In the genomic region with DNA sequence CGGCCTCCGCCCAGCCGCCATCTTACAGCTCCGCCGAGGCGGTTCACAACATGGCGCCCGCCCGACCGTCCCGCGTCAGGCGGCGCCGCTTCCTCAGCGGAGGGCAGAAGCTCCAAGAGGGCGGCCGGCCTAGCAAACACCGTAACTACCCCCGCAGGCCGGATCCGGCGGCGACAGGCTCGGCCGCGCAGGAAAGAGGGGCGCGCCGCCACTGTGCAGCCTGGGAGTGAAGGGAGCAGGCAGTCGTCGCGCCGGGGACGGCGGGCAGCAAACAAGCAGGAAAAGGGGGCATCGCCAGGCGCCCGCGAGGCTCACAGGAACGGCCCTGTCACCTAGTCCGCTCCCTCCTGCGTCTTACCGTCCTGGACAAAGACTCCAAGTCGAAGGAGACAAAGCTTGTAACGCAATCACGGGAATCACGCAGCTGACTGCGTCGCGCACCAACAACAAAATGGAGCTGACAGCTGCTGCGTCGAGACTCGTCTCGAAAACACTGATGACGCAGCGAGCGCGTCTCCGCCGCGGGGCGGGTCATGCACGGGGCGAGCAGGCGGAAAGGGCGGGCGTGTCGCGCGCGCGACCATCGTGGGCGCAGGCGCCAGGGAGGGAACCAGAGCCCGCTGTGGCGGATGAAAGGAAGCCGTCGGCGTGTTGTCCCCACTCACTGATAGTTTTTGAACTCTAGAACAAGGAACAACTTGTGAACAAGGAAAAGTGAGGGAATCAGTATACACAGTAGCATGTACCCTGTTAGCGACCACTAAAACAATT, we compare ENCODE assay signal across 8 cellular contexts. TPM values are rescaled to one million over a fixed set of nuclear protein-coding genes. Genes with fewer than 3 reads are reported as not detected.
DNase-seq lines count a peak whose midpoint lies in the region; ATAC-seq, FAIRE-seq and TF ChIP-seq lines count a peak whose summit lies in the region.

A gene (minus strand): TSS at position 453 of the 771 bp plus-strand sequence. CDS start 2,796 bp downstream, outside the sequence.

- in situ Hi-C loops in IMR-90 (cut with MboI; ENCODE audit: low sequenced_read_pairs) = no loop called here

- H3K14ac ChIP-seq in IMR-90 (replicated peaks; ENCODE audit: low read depth, low read length) = peak within 1 kb of the TSS; percentile 99

- H3K27me3 ChIP-seq in IMR-90 (ENCODE audit: control insufficient read depth, insufficient read depth, low read length) (no peaks in the 10 kb centered on the region), endothelial cell of umbilical vein (ENCODE audit: control insufficient read depth in 2 of 2, insufficient read depth in 2 of 2, low read length in 2 of 2) (no peaks in the 10 kb centered on the region)

- peak within 1 kb of the TSS; percentile 92 for H4K5ac ChIP-seq in IMR-90 (ENCODE audit: low read depth, low read length)

- H2BK5ac ChIP-seq in IMR-90 (ENCODE audit: low read depth, low read length, poor library complexity, severe bottlenecking) = peak within 1 kb of the TSS; percentile 87

- peak; percentile 89 for FAIRE-seq in endothelial cell of umbilical vein (lab: Jason Lieb, UNC)

- peak within 1 kb of the TSS; percentile 97 for H3K18ac ChIP-seq in IMR-90 (ENCODE audit: low read depth, low read length)

- H3K4me3 ChIP-seq in IMR-90 (ENCODE audit: insufficient read depth, low read depth, low read length) (peak within 1 kb of the TSS; percentile 60), OCI-LY7 (ENCODE audit: low read depth, low read length, poor library complexity, severe bottlenecking) (peak within 1 kb of the TSS; percentile 82), endothelial cell of umbilical vein (replicated peaks in 1 of 3; ENCODE audit: insufficient read depth in 1 of 3, low read depth in 1 of 3, low read length in 3 of 3) (peak within 1 kb of the TSS; percentile 90 to 99 (median 91))

- H3K9me2 ChIP-seq in OCI-LY7 (ENCODE audit: insufficient read depth, low read length) = no peaks in the 10 kb centered on the region

- H4K20me1 ChIP-seq in IMR-90 (ENCODE audit: insufficient read depth, low read length) (peaks cover 41% of the 10 kb centered on the region), OCI-LY7 (ENCODE audit: insufficient read depth, low read length) (peaks cover 27% of the 10 kb centered on the region; the same call in 1 of the 2 replicates), endothelial cell of umbilical vein (replicated peaks; ENCODE audit: control insufficient read depth, extremely low read depth, insufficient read depth, low read length) (peaks cover 14% of the 10 kb centered on the region)

- peak within 1 kb of the TSS; percentile 91 for H4K91ac ChIP-seq in IMR-90 (ENCODE audit: insufficient read depth, low read depth, low read length)

- no peaks in the 10 kb centered on the region for H3K9me3 ChIP-seq in IMR-90 (ENCODE audit: control insufficient read depth, insufficient read depth, low read length)
- no peaks in the 10 kb centered on the region for H3K9me3 ChIP-seq in OCI-LY7 (ENCODE audit: low read length)
- no peaks in the 10 kb centered on the region for H3K9me3 ChIP-seq in endothelial cell of umbilical vein (replicated peaks; ENCODE audit: control insufficient read depth, insufficient read depth, low read length)

- H2AK9ac ChIP-seq in IMR-90 (replicated peaks; ENCODE audit: low read depth, low read length, poor library complexity) = peak within 1 kb of the TSS; percentile 100

- peak within 1 kb of the TSS; percentile 96 to 100 for H4K8ac ChIP-seq in IMR-90 (ENCODE audit: low read depth in 2 of 2, low read length in 2 of 2)

- peak; percentile 81 for ATAC-seq in GM21529 (IDR thresholded peaks at IDR 0.05; ENCODE audit: unreplicated experiment)
- peak; percentile 89 for ATAC-seq in IMR-90 (ENCODE audit: low read depth)

- TF ChIP-seq CTCF in IMR-90 (conservative IDR thresholded peaks at IDR 0.05; ENCODE audit: low read depth, low read length) = no peak
- TF ChIP-seq CTCF in OCI-LY7 (conservative IDR thresholded peaks at IDR 0.05; ENCODE audit: low read length) = no peak
- TF ChIP-seq CTCF in endothelial cell of umbilical vein (IDR thresholded peaks at IDR 0.05; ENCODE audit: extremely low read depth in 1 of 2, insufficient read depth in 1 of 2, low read depth in 1 of 2, low read length in 2 of 2) = no peak

- peaks cover 0 to 18% of the 10 kb centered on the region in 2 experiments; a peak in 3 of 4 replicates for H3K79me1 ChIP-seq in IMR-90 (ENCODE audit: low read depth in 1 of 2, low read length in 2 of 2)

- peak; percentile 99 for TF ChIP-seq POLR2A in IMR-90 (IDR thresholded peaks at IDR 0.05; ENCODE audit: low read depth, low read length)
- TF ChIP-seq POLR2A in endothelial cell of umbilical vein (IDR thresholded peaks at IDR 0.05; ENCODE audit: low read depth, low read length) = peak; percentile 97

- H3K36me3 ChIP-seq in IMR-90 (ENCODE audit: control insufficient read depth, insufficient read depth, low read length) (peaks cover 6% of the 10 kb centered on the region), OCI-LY7 (ENCODE audit: insufficient read depth, low read length) (peaks cover 45% of the 10 kb centered on the region), endothelial cell of umbilical vein (ENCODE audit: control insufficient read depth in 2 of 2, extremely low read depth in 1 of 2, insufficient read depth in 2 of 2, low read length in 2 of 2) (peaks cover 1 to 2% of the 10 kb centered on the region in 2 experiments)

- H3K9ac ChIP-seq in IMR-90 (ENCODE audit: low read depth, low read length) (peak within 1 kb of the TSS; percentile 100), endothelial cell of umbilical vein (replicated peaks; ENCODE audit: extremely low read depth, insufficient read depth, low read length) (peak within 1 kb of the TSS; percentile 100)

- H2AK5ac ChIP-seq in IMR-90 (ENCODE audit: low read depth, low read length) = peak within 1 kb of the TSS; percentile 96

- H2BK15ac ChIP-seq in IMR-90 (ENCODE audit: low read depth, low read length) = peak within 1 kb of the TSS; percentile 78; the same call in 2 of the 3 replicates

- H3K9me1 ChIP-seq in IMR-90 (ENCODE audit: insufficient read depth, low read length) = peaks cover 7% of the 10 kb centered on the region
- H3K9me1 ChIP-seq in endothelial cell of umbilical vein (replicated peaks; ENCODE audit: control insufficient read depth, extremely low read depth, insufficient read depth, low read length) = no peaks in the 10 kb centered on the region

- dilution Hi-C loops in IMR-90 (cut with HindIII; ENCODE audit: low sequenced_read_pairs, unreplicated experiment) (no loop called here), endothelial cell of umbilical vein (cut with MboI; ENCODE audit: extremely low pct_ligation_motif_present, low sequenced_read_pairs) (no loop called here)

- H3K27ac ChIP-seq in IMR-90 (ENCODE audit: insufficient read depth, low read length) (peak within 1 kb of the TSS; percentile 88), OCI-LY7 (ENCODE audit: low read depth, low read length, poor library complexity, severe bottlenecking) (peak within 1 kb of the TSS; percentile 89), endothelial cell of umbilical vein (ENCODE audit: insufficient read depth, low read depth, low read length) (peak within 1 kb of the TSS; percentile 88)

- peaks cover 47% of the 10 kb centered on the region for H3K79me2 ChIP-seq in OCI-LY7 (ENCODE audit: insufficient read depth, low read depth, low read length)
- peaks cover 50% of the 10 kb centered on the region for H3K79me2 ChIP-seq in endothelial cell of umbilical vein (ENCODE audit: control insufficient read depth, insufficient read depth, low read length)

- H2BK20ac ChIP-seq in IMR-90 (ENCODE audit: low read depth, low read length) = peak within 1 kb of the TSS; percentile 71; the same call in 1 of the 2 replicates

- intact Hi-C loops in IMR-90 (cut with micrococcal nuclease) = loop anchor here (1.0 to 5.0 kb wide), 2 partner anchors 117 to 151 kb away; no protein-coding TSS in a partner anchor
- intact Hi-C loops in OCI-LY7 (cut with micrococcal nuclease; ENCODE audit: unreplicated experiment) = loop anchor here (1.0 kb wide), 1 partner anchor 25 kb away; a partner anchor contains a TSS
- intact Hi-C loops in endothelial cell of umbilical vein (cut with micrococcal nuclease) = loop anchor here (1.0 to 5.0 kb wide), 6 partner anchors 25 to 151 kb away; a partner anchor contains a TSS

- peak within 1 kb of the TSS; percentile 90 for H2AFZ ChIP-seq in IMR-90 (replicated peaks; ENCODE audit: low read length, poor library complexity)
- peak within 1 kb of the TSS; percentile 86 for H2AFZ ChIP-seq in OCI-LY7 (ENCODE audit: low read length)
- H2AFZ ChIP-seq in endothelial cell of umbilical vein (ENCODE audit: low read depth, low read length) = peak within 1 kb of the TSS; percentile 48

- peak within 1 kb of the TSS; percentile 95 for H3K56ac ChIP-seq in IMR-90 (ENCODE audit: extremely low read depth, insufficient read depth, low read length)

- no peak for TF ChIP-seq RAD21 in IMR-90 (IDR thresholded peaks at IDR 0.05; ENCODE audit: low read length)

- 0% methylated on average over 42 of the region's 82 CpGs; no CpG with 5 or more reads in 1 of the 2 experiments for WGBS in IMR-90 (ENCODE audit: extremely low coverage in 2 of 2, insufficient read length in 1 of 2), 2 experiments

- BruUV-seq in IMR-90 (replicated peaks; lab: Mats Ljungman, UMichigan) (no TSS peak), OCI-LY7 (replicated peaks; lab: Mats Ljungman, UMichigan) (no TSS peak), endothelial cell of umbilical vein (replicated peaks; lab: Mats Ljungman, UMichigan) (TSS peak; percentile 39)

- H3K4me1 ChIP-seq in IMR-90 (ENCODE audit: control insufficient read depth, insufficient read depth, low read length) (peaks cover 5% of the 10 kb centered on the region), OCI-LY7 (ENCODE audit: insufficient read depth, low read length, poor library complexity, severe bottlenecking) (peaks cover 30% of the 10 kb centered on the region), endothelial cell of umbilical vein (ENCODE audit: control insufficient read depth, extremely low read depth, insufficient read depth, low read length) (peaks cover 26% of the 10 kb centered on the region)

- peak within 1 kb of the TSS; percentile 99 for H3K23ac ChIP-seq in IMR-90 (ENCODE audit: low read depth, low read length)

- POLR2A ChIA-PET in IMR-90 (lab: Charles Lee; ENCODE audit: unreplicated experiment) (interaction anchor here (0.5 to 0.6 kb wide), 2 partner anchors 70 to 1630 kb away, joined by 4 to 6 read pairs; no protein-coding TSS in a partner anchor), OCI-LY7 (lab: Charles Lee) (interaction anchor here (0.6 to 2.6 kb wide), 15 partner anchors 11 to 1674 kb away, joined by 3 to 22 read pairs (median 3); a partner anchor contains a TSS), endothelial cell of umbilical vein (lab: Charles Lee) (interaction anchor here (1.1 to 2.0 kb wide), 3 partner anchors 25 to 318 kb away, joined by 4 to 11 read pairs (median 6); a partner anchor contains a TSS)

- H2BK120ac ChIP-seq in IMR-90 (ENCODE audit: low read depth, low read length) = peak within 1 kb of the TSS; percentile 63

- CTCF ChIA-PET in IMR-90 (lab: Yijun Ruan, JAX) (interaction anchor here (1.4 kb wide), 1 partner anchor 159 kb away, joined by 3 read pairs; no protein-coding TSS in a partner anchor), OCI-LY7 (lab: Charles Lee; ENCODE audit: unreplicated experiment) (no interaction called here), endothelial cell of umbilical vein (lab: Charles Lee) (interaction anchor here (1.0 to 1.4 kb wide), 4 partner anchors 11 to 205 kb away, joined by 3 to 6 read pairs (median 4); a partner anchor contains a TSS)

- peak within 1 kb of the TSS; percentile 84 for H3K4me2 ChIP-seq in IMR-90 (ENCODE audit: low read depth, low read length)
- H3K4me2 ChIP-seq in OCI-LY7 (ENCODE audit: low read length) = peak within 1 kb of the TSS; percentile 88
- peak within 1 kb of the TSS; percentile 99 for H3K4me2 ChIP-seq in endothelial cell of umbilical vein (ENCODE audit: insufficient read depth, low read length)

- peak within 1 kb of the TSS; percentile 98 for H3K4ac ChIP-seq in IMR-90 (ENCODE audit: low read depth, low read length)

- peak; percentile 98 for DNase-seq in DMS 273 (lab: John Stamatoyannopoulos, UW; ENCODE audit: unreplicated experiment)
- peak; percentile 93 for DNase-seq in IMR-90
- peak; percentile 94 for DNase-seq in OCI-LY7 (ENCODE audit: low spot score)
- peak; percentile 94 for DNase-seq in activated T-cell treated with anti-CD3 and anti-CD28 coated beads for 1 hour (ENCODE audit: low read depth)
- peak; percentile 95 for DNase-seq in endothelial cell of umbilical vein (ENCODE audit: low read depth, low spot score)
- peak; percentile 92 for DNase-seq in middle frontal gyrus (ENCODE audit: extremely low spot score, low spot score)
- peak; percentile 94 for DNase-seq in stimulated activated CD8-positive, alpha-beta memory T cell treated with anti-CD3 and anti-CD28 coated beads, Interleukin-2, amount 100 ng/mL, for 1 hour (ENCODE audit: low read depth in 2 of 2)

RNA-seq across cellular contexts. Expression of the gene that starts here (rescaled TPM):
- 26.2 and 43.9 TPM in 2 replicates for total RNA-seq in IMR-90 (2012; rRNA removed)
- 28.2 and 35.5 TPM in 2 replicates for polyA plus RNA-seq in IMR-90 (2012; rRNA removed)
- 2.6 and 6.0 TPM in 2 replicates for polyA plus RNA-seq in IMR-90 (2012; cell fraction: cytosol; rRNA removed)
- 19.4 and 266 TPM in 2 replicates for polyA plus RNA-seq in IMR-90 (2012; cell fraction: nucleus; rRNA removed; ENCODE audit: low replicate concordance)
- 74.9 and 80.1 TPM in 2 replicates for total RNA-seq in OCI-LY7 (2014; rRNA removed; shearing (Covaris generic))
- 104 and 110 TPM in 2 replicates for total RNA-seq in OCI-LY7 (2022)
- 79.7 and 92.4 TPM in 2 replicates for total RNA-seq in endothelial cell of umbilical vein
- 33.1 and 61.4 TPM in 2 replicates for polyA plus RNA-seq in endothelial cell of umbilical vein
- polyA plus RNA-seq in endothelial cell of umbilical vein (2011; cell fraction: cytosol; rRNA removed) = 28.5 and 31.4 TPM in 2 replicates
- 375 and 530 TPM in 2 replicates for polyA plus RNA-seq in endothelial cell of umbilical vein (2011; cell fraction: nucleus; rRNA removed)
- 43.6 and 50.2 TPM in 2 replicates for polyA plus RNA-seq in endothelial cell of umbilical vein (2012)
- polyA minus RNA-seq in endothelial cell of umbilical vein = 39.2 and 48.8 TPM in 2 replicates
- 16.3 TPM for polyA minus RNA-seq in endothelial cell of umbilical vein (2011; cell fraction: cytosol; rRNA and poly(A)+ RNA removed)
- polyA minus RNA-seq in endothelial cell of umbilical vein (2011; cell fraction: nucleus; rRNA and poly(A)+ RNA removed) = 176 and 226 TPM in 2 replicates

Comparison
In these comparisons a context has a peak if more than half of its experiments do, and no peak if none do; other contexts are left out.
1. Peak in every context shown above with its lines: DNase-seq, ATAC-seq, H3K4me3 ChIP-seq and H3K27ac ChIP-seq.